ENCODE assay signal across 10 cellular contexts in genomic region chr5:2756764-2757163, GRCh38. TPM values are rescaled to one million over a fixed set of nuclear protein-coding genes. Genes with fewer than 3 reads are reported as not detected.
DNase-seq lines count a peak whose midpoint lies in the region; ATAC-seq and TF ChIP-seq lines count a peak whose summit lies in the region.
"Had no signal": no experiment of that assay in that cellular context is flagged by ENCODE, and none has a peak within 500 bp of the region (broad histone marks: within the 10 kb centered on the region; RNA-seq: fewer than 3 reads in every experiment).

No MANE protein-coding gene starts in this region.

- H3K9me3 ChIP-seq in breast epithelium, result no peaks in the 10 kb centered on the region
- H3K9me3 ChIP-seq in upper lobe of right lung, result no peaks in the 10 kb centered on the region

- TF ChIP-seq POLR2A in breast epithelium (IDR thresholded peaks at IDR 0.05), result no peak

- no peak overlapping the region for H3K4me3 Mint-ChIP-seq in MCF 10A (ENCODE audit: unreplicated experiment)

- intact Hi-C loops in breast epithelium (cut with DNase I; ENCODE audit: low total_unique reads), result loop anchor here (10.0 kb wide), 1 partner anchor 1748 kb away; no protein-coding TSS in a partner anchor
- intact Hi-C loops in MCF 10A (cut with micrococcal nuclease), result no loop called here
- intact Hi-C loops in upper lobe of right lung (cut with DNase I), result no loop called here

- H3K36me3 Mint-ChIP-seq in MCF 10A (ENCODE audit: insufficient read depth, unreplicated experiment), result peaks cover 13% of the 10 kb centered on the region

- POLR2A ChIA-PET in MCF 10A (lab: Yijun Ruan, JAX), result interaction anchor here (0.8 kb wide), 1 partner anchor 12 kb away, joined by 3 read pairs; no protein-coding TSS in a partner anchor

- BruUV-seq in MCF 10A (replicated peaks; lab: Mats Ljungman, UMichigan), result no TSS peak

- DNase-seq in breast epithelium (ENCODE audit: low spot score in 2 of 2), result peak in 1 of 2 donors; percentile 57
- no peak for DNase-seq in MCF 10A (ENCODE audit: unreplicated experiment)
- DNase-seq in ecto neural progenitor cell (ENCODE audit: low spot score), result peak; percentile 60
- peak; percentile 86 for DNase-seq in mesenteric fat pad (ENCODE audit: low spot score)
- peak; percentile 75 for DNase-seq in upper lobe of right lung
- no peak for DNase-seq in 8988T
- no peak for DNase-seq in activated effector memory CD4-positive, alpha-beta T cell treated with anti-CD3 and anti-CD28 coated beads, Interleukin-2, amount 50 U/mL, for 16 hours
- DNase-seq: NCI-H1694 treated with DMSO at 0.1 percent for 48 hours had no signal

- H3K9me3 Mint-ChIP-seq in MCF 10A (ENCODE audit: unreplicated experiment), result no peaks in the 10 kb centered on the region

- CTCF ChIA-PET in MCF 10A (lab: Yijun Ruan, JAX), result no interaction called here

- H3K27ac ChIP-seq in breast epithelium (peak overlapping the region; percentile 95 to 97), upper lobe of right lung (peak overlapping the region; percentile 88)

- H3K27me3 Mint-ChIP-seq in MCF 10A (ENCODE audit: insufficient read depth, unreplicated experiment), result no peaks in the 10 kb centered on the region

- H3K4me1 Mint-ChIP-seq in MCF 10A (ENCODE audit: insufficient read depth, unreplicated experiment), result peaks cover 30% of the 10 kb centered on the region

- H3K4me3 ChIP-seq in breast epithelium (peak overlapping the region; percentile 50 to 98 (median 75)), upper lobe of right lung (peak overlapping the region; percentile 42)

- no peak for ATAC-seq in upper lobe of right lung
- no peak for ATAC-seq in GM21576 (IDR thresholded peaks at IDR 0.05; ENCODE audit: unreplicated experiment)

- TF ChIP-seq CTCF in breast epithelium (IDR thresholded peaks at IDR 0.05), result no peak
- no peak for TF ChIP-seq CTCF in MCF 10A (IDR thresholded peaks at IDR 0.05; ENCODE audit: unreplicated experiment)
- no peak for TF ChIP-seq CTCF in upper lobe of right lung (IDR thresholded peaks at IDR 0.05)

- H3K4me1 ChIP-seq in breast epithelium (no peaks in the 10 kb centered on the region), upper lobe of right lung (peaks cover 5% of the 10 kb centered on the region)

- no peaks in the 10 kb centered on the region for H3K36me3 ChIP-seq in breast epithelium
- no peaks in the 10 kb centered on the region for H3K36me3 ChIP-seq in upper lobe of right lung

- H3K27ac Mint-ChIP-seq in MCF 10A (ENCODE audit: low read depth, unreplicated experiment), result no peak overlapping the region
- H3K27ac Mint-ChIP-seq: B cell had no signal

- peaks cover 0 to 3% of the 10 kb centered on the region in 2 donors for H3K27me3 ChIP-seq in breast epithelium
- peaks cover 85% of the 10 kb centered on the region for H3K27me3 ChIP-seq in upper lobe of right lung

RNA-seq across cellular contexts. Expression of gene IRX2, which starts 5.3 kb away (rescaled TPM):
- total RNA-seq in breast epithelium, result 10 to 100 TPM; 19.2 to 69.4 (median 26.2) TPM
- total RNA-seq in MCF 10A (2022), result 35.4 and 43.4 TPM in 2 replicates
- 0.45 TPM for total RNA-seq in mesenteric fat pad
- total RNA-seq in upper lobe of right lung, result 56.4 TPM
- total RNA-seq: B cell had no signal

Comparison
In these comparisons a context has a peak if more than half of its experiments do, and no peak if none do; other contexts are left out.
1. DNase-seq: peak in ecto neural progenitor cell (single experiment), mesenteric fat pad (single experiment) and upper lobe of right lung (single experiment); none in MCF 10A (single experiment), 8988T (single experiment) and activated effector memory CD4-positive, alpha-beta T cell treated with anti-CD3 and anti-CD28 coated beads, Interleukin-2, amount 50 U/mL, for 16 hours (single experiment).
2. RNA of gene IRX2, which starts 5.3 kb away (total RNA-seq): 56.4 TPM in upper lobe of right lung (single experiment), 35.4 to 43.4 TPM in MCF 10A and 19.2 to 69.4 TPM in breast epithelium; 0.45 TPM in mesenteric fat pad (single experiment); every median in the first group is over 10 times any median in the second.